In the genomic region with DNA sequence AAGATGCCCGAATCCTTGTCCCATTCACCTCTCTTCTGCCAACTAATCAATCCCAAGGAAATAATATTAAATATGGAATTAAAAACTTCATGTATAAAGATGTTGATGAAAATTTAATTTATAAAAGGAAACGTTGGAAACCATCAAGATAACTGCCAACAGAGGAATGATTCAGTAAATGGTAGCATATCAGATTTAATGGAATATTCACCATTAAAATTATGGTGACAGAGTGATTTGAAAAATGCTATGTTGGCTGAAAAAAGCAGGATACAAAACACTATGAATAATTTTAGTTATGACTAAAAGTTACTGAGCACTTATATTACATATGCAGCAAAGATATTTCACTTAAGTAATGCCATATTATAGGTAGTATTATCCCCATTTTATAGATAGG, we compare ENCODE assay signal across 9 cellular contexts.
"Had no signal": no experiment of that assay in that cellular context is flagged by ENCODE, and none has a peak within 500 bp of the region (broad histone marks: within the 10 kb centered on the region; RNA-seq: fewer than 3 reads in every experiment).

No MANE protein-coding gene starts in this region.

- H3K27ac ChIP-seq: HL-60 had no signal

- H3K4me2 ChIP-seq: GM23338 had no signal

- FAIRE-seq: H1, H54, HepG2, K562 had no signal

- ATAC-seq: GM23338, HepG2, K562 had no signal

- DNase-seq: H9, HCEC 1CT, KG1 had no signal

- H2AFZ ChIP-seq: GM23338 had no signal

- H3K4me3 ChIP-seq: GM23338, K562 had no signal
